ENCODE assay signal across 12 cellular contexts in genomic region chr20:33825340-33826269, GRCh38. TPM values are rescaled to one million over a fixed set of nuclear protein-coding genes. Genes with fewer than 3 reads are reported as not detected.
DNase-seq lines count a peak whose midpoint lies in the region; ATAC-seq and TF ChIP-seq lines count a peak whose summit lies in the region.
"Had no signal": no experiment of that assay in that cellular context is flagged by ENCODE, and none has a peak within 500 bp of the region (broad histone marks: within the 10 kb centered on the region; RNA-seq: fewer than 3 reads in every experiment).

No MANE protein-coding gene starts in this region.

- no peak overlapping the region for H3K4me3 Mint-ChIP-seq in GM23338
- H3K4me3 Mint-ChIP-seq: T-helper 1 cell treated with Interleukin-12 subunit alpha and Interleukin-12 subunit beta and Interleukin-4 antibody, amounts not matched to agents 30 μg/mL and 1 μg/mL, for 36 hours had no signal

- H3K9me3 ChIP-seq in PC-9 (ENCODE audit: insufficient read depth, low read depth) (no peaks in the 10 kb centered on the region), gastroesophageal sphincter (no peaks in the 10 kb centered on the region)

- no TSS peak for BruUV-seq in PC-9 (replicated peaks; lab: Mats Ljungman, UMichigan)

- peaks cover 96% of the 10 kb centered on the region for H3K79me2 ChIP-seq in GM23338 (replicated peaks; ENCODE audit: insufficient read depth)
- peaks cover 100% of the 10 kb centered on the region for H3K79me2 ChIP-seq in PC-9 (ENCODE audit: low read depth)

- H3K36me3 ChIP-seq in GM23338 (ENCODE audit: insufficient read depth) (no peaks in the 10 kb centered on the region), PC-9 (ENCODE audit: low read depth) (peaks cover 9% of the 10 kb centered on the region), gastroesophageal sphincter (peaks cover 0 to 5% of the 10 kb centered on the region in 2 donors), rectal smooth muscle tissue (ENCODE audit: control insufficient read depth, insufficient read depth, low read length) (no peaks in the 10 kb centered on the region)

- H3K27ac ChIP-seq in GM23338 (ENCODE audit: low read depth) (peak overlapping the region; percentile 65), PC-9 (peak overlapping the region; percentile 52), gastroesophageal sphincter (peak overlapping the region in 3 of 4 donors; percentile 47 to 78 (median 71)), rectal smooth muscle tissue (ENCODE audit: low read depth, low read length) (peak overlapping the region; percentile 23)

- H3K4me2 ChIP-seq in GM23338 (peak overlapping the region; percentile 24; the same call in 1 of the 2 replicates), PC-9 (peak overlapping the region; percentile 36)

- H3K27me3 ChIP-seq in GM23338 (ENCODE audit: insufficient read depth) (no peaks in the 10 kb centered on the region), PC-9 (ENCODE audit: insufficient read depth, low read depth) (no peaks in the 10 kb centered on the region), gastroesophageal sphincter (no peaks in the 10 kb centered on the region), rectal smooth muscle tissue (ENCODE audit: control insufficient read depth, insufficient read depth, low read length) (no peaks in the 10 kb centered on the region)

- no peak for TF ChIP-seq POLR2A in gastroesophageal sphincter (IDR thresholded peaks at IDR 0.05)

- POLR2A ChIA-PET in PC-9 (lab: Charles Lee; ENCODE audit: unreplicated experiment): interaction anchor here (0.7 to 0.8 kb wide), 2 partner anchors 15 to 424 kb away, joined by 3 to 8 read pairs; partner anchors contain the start of gene CHMP4B

- H2AFZ ChIP-seq in GM23338 (no peak overlapping the region), PC-9 (no peak overlapping the region)

- 93 to 97% methylated on average over 2 to 3 of the region's 3 CpGs for WGBS in gastroesophageal sphincter (ENCODE audit: low coverage in 1 of 2), 2 donors

- H3K4me1 Mint-ChIP-seq in GM23338: peaks cover 42% of the 10 kb centered on the region

- intact Hi-C loops in PC-9 (cut with micrococcal nuclease; ENCODE audit: unreplicated experiment): no loop called here

- H3K4me1 ChIP-seq in GM23338 (ENCODE audit: insufficient read depth) (peaks cover 22% of the 10 kb centered on the region), PC-9 (replicated peaks; ENCODE audit: insufficient read depth) (peaks cover 17% of the 10 kb centered on the region), gastroesophageal sphincter (peaks cover 29 to 87% (median 36%) of the 10 kb centered on the region in 3 donors), rectal smooth muscle tissue (ENCODE audit: control insufficient read depth, insufficient read depth, low read length) (peaks cover 44% of the 10 kb centered on the region)

- peak; percentile 12 for ATAC-seq in GM23338
- ATAC-seq in gastroesophageal sphincter: no peak
- no peak for ATAC-seq in GM19324 (IDR thresholded peaks at IDR 0.05; ENCODE audit: low FRiP score, unreplicated experiment)
- ATAC-seq in HG03460 (IDR thresholded peaks at IDR 0.05; ENCODE audit: unreplicated experiment): no peak

- H3F3A ChIP-seq in GM23338 (replicated peaks; ENCODE audit: low read depth): 0 out of 2 replicates have a peak, but pooled peaks cover 2% of the 10 kb centered on the region
- H3F3A ChIP-seq in PC-9 (ENCODE audit: insufficient read depth, low read depth): peaks cover 21% of the 10 kb centered on the region; the same call in 1 of the 2 replicates

- H3K9ac ChIP-seq in rectal smooth muscle tissue (ENCODE audit: low read length): no peak overlapping the region

- H3K27me3 Mint-ChIP-seq in GM23338 (ENCODE audit: insufficient read depth, low read depth, poor library complexity): peaks cover 5% of the 10 kb centered on the region

- CTCF ChIA-PET in PC-9 (lab: Charles Lee): no interaction called here

- no peak for TF ChIP-seq EP300 in gastroesophageal sphincter (IDR thresholded peaks at IDR 0.05)

- peak overlapping the region; percentile 72 for H3K27ac Mint-ChIP-seq in GM23338
- H3K27ac Mint-ChIP-seq: T-helper 1 cell treated with Interleukin-12 subunit alpha and Interleukin-12 subunit beta and Interleukin-4 antibody, amounts not matched to agents 30 μg/mL and 1 μg/mL, for 36 hours had no signal

- H4K20me1 ChIP-seq in GM23338 (replicated peaks; ENCODE audit: insufficient read depth): peaks cover 53% of the 10 kb centered on the region
- H4K20me1 ChIP-seq in PC-9 (ENCODE audit: insufficient read depth): peaks cover 95% of the 10 kb centered on the region

- no peaks in the 10 kb centered on the region for H3K9me3 Mint-ChIP-seq in GM23338
- H3K9me3 Mint-ChIP-seq: T-helper 1 cell treated with Interleukin-12 subunit alpha and Interleukin-12 subunit beta and Interleukin-4 antibody, amounts not matched to agents 30 μg/mL and 1 μg/mL, for 36 hours had no signal

- H3K4me3 ChIP-seq in GM23338: no peak overlapping the region
- no peak overlapping the region for H3K4me3 ChIP-seq in PC-9
- no peak overlapping the region for H3K4me3 ChIP-seq in gastroesophageal sphincter
- H3K4me3 ChIP-seq in rectal smooth muscle tissue (ENCODE audit: low read length): peak overlapping the region; percentile 22

- DNase-seq in GM23338 (ENCODE audit: low spot score) (no peak), PC-9 (peak in 1 of 2 experiments; percentile 49), NCI-H1930 (lab: John Stamatoyannopoulos, UW) (no peak), OCI-M2 (lab: John Stamatoyannopoulos, UW; ENCODE audit: unreplicated experiment) (no peak)
- DNase-seq: activated CD8-positive, alpha-beta memory T cell treated with anti-CD3 and anti-CD28 coated beads for 24 hours; HCEC 1CT; NCI-H2227 treated with DMSO at 0.1 percent for 48 hours had no signal

- no peaks in the 10 kb centered on the region for H3K36me3 Mint-ChIP-seq in GM23338 (ENCODE audit: low read depth)

- H3K9me2 ChIP-seq in GM23338 (ENCODE audit: insufficient read depth) (0 out of 2 replicates have a peak, but pooled peaks cover 2% of the 10 kb centered on the region), PC-9 (ENCODE audit: insufficient read depth) (no peaks in the 10 kb centered on the region)

- TF ChIP-seq CTCF in GM23338 (conservative IDR thresholded peaks at IDR 0.05; ENCODE audit: low read depth in 2 of 2): no peak
- TF ChIP-seq CTCF in PC-9 (conservative IDR thresholded peaks at IDR 0.05): no peak
- no peak for TF ChIP-seq CTCF in gastroesophageal sphincter (IDR thresholded peaks at IDR 0.05)

TF ChIP-seq in GM23338, 12 proteins besides CTCF, POLR2A, EP300 and RAD21:
- no peak for TF ChIP-seq STAT1 (IDR thresholded peaks at IDR 0.05; ENCODE audit: unreplicated experiment)
- TF ChIP-seq JUNB (IDR thresholded peaks at IDR 0.05; ENCODE audit: unreplicated experiment): no peak
- no peak for TF ChIP-seq EZH2phosphoT487 (IDR thresholded peaks at IDR 0.05; ENCODE audit: unreplicated experiment)
- no peak for TF ChIP-seq ZNF114 (CRISPR knock-in tag; IDR thresholded peaks at IDR 0.05)
- TF ChIP-seq ZNF331 (CRISPR knock-in tag; IDR thresholded peaks at IDR 0.05; ENCODE audit: low read depth): no peak

RNA-seq across cellular contexts. Expression of gene CHMP4B, which starts 14.5 kb away (rescaled TPM):
- 42.6 and 49.3 TPM in 2 replicates for total RNA-seq in GM23338 (2014; rRNA removed; shearing (Covaris generic))
- polyA plus RNA-seq in GM23338 (2016; fragmentation: Nextera tagmentation; extraction: Ambion mirVana): 14.5 and 15.7 TPM in 2 replicates
- total RNA-seq in PC-9 (2021) (176 and 180 TPM in 2 replicates), gastroesophageal sphincter (100 to 1,000 TPM in 3 of 4 donors, 10 to 100 TPM in 1; 93.4 to 118 (median 112) TPM)
